9 cellular contexts compared by ENCODE assay signal in genomic region chr15:75809986-75810750, GRCh38. TPM values are rescaled to one million over a fixed set of nuclear protein-coding genes. Genes with fewer than 3 reads are reported as not detected.
DNase-seq lines count a peak whose midpoint lies in the region; ATAC-seq and TF ChIP-seq lines count a peak whose summit lies in the region.
"Had no signal": no experiment of that assay in that cellular context is flagged by ENCODE, and none has a peak within 500 bp of the region (broad histone marks: within the 10 kb centered on the region; RNA-seq: fewer than 3 reads in every experiment).

No MANE protein-coding gene starts in this region.

- no peaks in the 10 kb centered on the region for H3K27me3 ChIP-seq in lower lobe of right lung (ENCODE audit: low read depth)
- H3K27me3 ChIP-seq: BLaER1 had no signal

- intact Hi-C loops in lower lobe of right lung (cut with DNase I): no loop called here

- peak; percentile 59 to 67 for ATAC-seq in lower lobe of right lung
- no peak for ATAC-seq in HG02610 (IDR thresholded peaks at IDR 0.05; ENCODE audit: unreplicated experiment)
- ATAC-seq in HG03045 (IDR thresholded peaks at IDR 0.05; ENCODE audit: unreplicated experiment): no peak

- peak; percentile 31 for TF ChIP-seq CTCF in lower lobe of right lung (IDR thresholded peaks at IDR 0.05)

- no peak overlapping the region for H3K27ac ChIP-seq in lower lobe of right lung
- H3K27ac ChIP-seq: BLaER1 had no signal

- no peak overlapping the region for H3K4me3 ChIP-seq in lower lobe of right lung
- H3K4me3 ChIP-seq: BLaER1 had no signal

- no peaks in the 10 kb centered on the region for H3K9me3 ChIP-seq in lower lobe of right lung
- H3K9me3 ChIP-seq: BLaER1 had no signal

- DNase-seq in NCI-H1417 (lab: John Stamatoyannopoulos, UW) (peak; percentile 22 to 78 (median 51)), NCI-H1417 treated with DMSO at 0.1 percent for 48 hours (lab: John Stamatoyannopoulos, UW) (no peak), NCI-H2029 (lab: John Stamatoyannopoulos, UW) (peak; percentile 36), amniotic epithelial cell (ENCODE audit: low read depth) (peak; percentile 42), lower lobe of right lung (no peak)
- no peak for DNase-seq in effector CD4-positive, alpha-beta T cell

- H3K4me1 ChIP-seq in lower lobe of right lung: no peaks in the 10 kb centered on the region

- H3K36me3 ChIP-seq in lower lobe of right lung: no peaks in the 10 kb centered on the region
- H3K36me3 ChIP-seq: BLaER1 had no signal

RNA-seq across cellular contexts. Expression of gene UBE2Q2, which starts 33.1 kb away (rescaled TPM):
- total RNA-seq in lower lobe of right lung: 29.0 TPM

Comparison
In these comparisons a context has a peak if more than half of its experiments do, and no peak if none do; other contexts are left out.
1. DNase-seq: peak in NCI-H1417 (3 of 3), NCI-H2029 (single experiment) and amniotic epithelial cell (single experiment); none in NCI-H1417 treated with DMSO at 0.1 percent for 48 hours (single experiment), lower lobe of right lung (single experiment) and effector CD4-positive, alpha-beta T cell (single experiment).
2. ATAC-seq: peak in lower lobe of right lung (2 of 2); none in HG02610 (single experiment) and HG03045 (single experiment).